ENCODE assay signal across 23 cellular contexts in the genomic region with DNA sequence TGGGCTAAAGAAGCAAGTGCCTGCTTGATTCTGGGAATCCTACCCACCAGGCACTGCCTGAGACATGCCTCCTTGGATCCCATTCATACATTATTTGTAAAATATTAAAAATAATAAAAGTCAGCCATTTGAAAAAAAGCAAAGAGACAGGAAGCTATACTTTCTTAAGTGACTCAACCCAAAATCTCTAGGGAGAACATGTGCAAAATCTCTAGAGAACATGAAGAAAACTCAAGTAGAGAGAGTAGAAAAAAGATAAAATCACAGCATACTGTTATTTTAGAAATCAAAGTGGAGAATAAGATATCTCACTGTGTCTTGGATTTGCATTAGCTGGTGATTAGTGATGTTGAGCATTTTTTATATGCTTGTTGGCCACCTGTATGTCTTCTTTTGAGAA.
"Had no signal": no experiment of that assay in that cellular context is flagged by ENCODE, and none has a peak within 500 bp of the region (broad histone marks: within the 10 kb centered on the region; RNA-seq: fewer than 3 reads in every experiment).

No MANE protein-coding gene starts in this region.

- H3K27ac ChIP-seq: coronary artery, esophagus muscularis mucosa, foreskin keratinocyte, gastroesophageal sphincter, heart left ventricle, hepatocyte, sigmoid colon, skin epidermis, spleen, testis, tibial artery had no signal

- H3K4me3 ChIP-seq: coronary artery, esophagus muscularis mucosa, gastroesophageal sphincter, heart left ventricle, hepatocyte, mucosa of descending colon, sigmoid colon, skin epidermis, spleen, testis, tibial artery had no signal

- H3K9me3 ChIP-seq: mucosa of descending colon, sigmoid colon, testis had no signal

- H3K36me3 ChIP-seq: esophagus muscularis mucosa, gastroesophageal sphincter, heart left ventricle, sigmoid colon, spleen, tibial artery had no signal

- H3K79me2 ChIP-seq: hepatocyte had no signal

- DNase-seq: dermis blood vessel endothelial cell; effector memory CD4-positive, alpha-beta T cell; foreskin keratinocyte; heart left ventricle; kidney; mesenchymal stem cell; mucosa of descending colon; naive B cell; sigmoid colon; spleen; stimulated activated CD4-positive, alpha-beta T cell treated with anti-CD3 and anti-CD28 coated beads, Interleukin-4, amount 100 ng/mL, for 4 hours; stimulated activated naive CD8-positive, alpha-beta T cell treated with anti-CD3 and anti-CD28 coated beads, Interleukin-15, Interleukin-2, amounts not matched to agents 100 U/mL and 50 U/mL, for 24 hours; substantia nigra; testis; tibial artery had no signal

- ATAC-seq: foreskin keratinocyte; gastroesophageal sphincter; heart left ventricle; left lobe of liver; mucosa of descending colon; natural killer cell treated with Interleukin-12 subunit alpha and Interleukin-12 subunit beta and Interleukin-15 and Interleukin-18, amount 100 ng/mL, for 72 hours; stimulated activated memory B cell treated with anti-CD40 and anti-IgM and Interleukin-4, amounts not matched to agents 10 μg/mL and 1 μg/mL and 100 μg/mL, for 72 hours; stimulated activated naive CD8-positive, alpha-beta T cell treated with anti-CD3 and anti-CD28 coated beads, Interleukin-15, Interleukin-2, amounts not matched to agents 100 U/mL and 50 U/mL, for 24 hours had no signal

- H2AFZ ChIP-seq: hepatocyte had no signal

- H3K4me2 ChIP-seq: hepatocyte had no signal

- H3K27me3 ChIP-seq: foreskin keratinocyte, gastroesophageal sphincter, hepatocyte, sigmoid colon, spleen, testis, tibial artery had no signal

- H3K4me1 ChIP-seq: esophagus muscularis mucosa, foreskin keratinocyte, gastroesophageal sphincter, heart left ventricle, sigmoid colon, spleen, testis, tibial artery had no signal
